ENCODE assay signal across 1 cellular context in genomic region chr11:124759268-124760204, GRCh38.
TF ChIP-seq lines count a peak whose summit lies in the region.

No MANE protein-coding gene starts in this region.

TF ChIP-seq in HepG2, 621 proteins besides CTCF, POLR2A, EP300 and RAD21 (continued from another document and continues in another):
- TF ChIP-seq ZNF280B (CRISPR knock-in tag; IDR thresholded peaks at IDR 0.05; ENCODE audit: borderline replicate concordance) (peak; percentile 67; the same call in 1 of the 2 replicates), ZNF30 (CRISPR knock-in tag; IDR thresholded peaks at IDR 0.05) (0 out of 2 replicates have a peak, but pooled peaks have one; percentile 31), ZNF18 (CRISPR knock-in tag; IDR thresholded peaks at IDR 0.05; ENCODE audit: insufficient replicate concordance) (no peak), PITX1 (CRISPR knock-in tag; IDR thresholded peaks at IDR 0.05) (0 out of 2 replicates have a peak, but pooled peaks have one; percentile 27), BCL6 (CRISPR knock-in tag; IDR thresholded peaks at IDR 0.05) (0 out of 2 replicates have a peak, but pooled peaks have one; percentile 16), HMG20B (CRISPR knock-in tag; conservative IDR thresholded peaks at IDR 0.05) (no peak), ZBTB49 (CRISPR knock-in tag; IDR thresholded peaks at IDR 0.05; ENCODE audit: borderline replicate concordance) (peak; percentile 58; the same call in 1 of the 2 replicates), ZBTB40 (IDR thresholded peaks at IDR 0.05) (no peak), ZBTB40 (CRISPR knock-in tag; IDR thresholded peaks at IDR 0.05) (peak; percentile 31; the same call in 1 of the 2 replicates), GPBP1L1 (CRISPR knock-in tag; IDR thresholded peaks at IDR 0.05) (no peak), GZF1 (CRISPR knock-in tag; IDR thresholded peaks at IDR 0.05) (0 out of 2 replicates have a peak, but pooled peaks have one; percentile 55), RARA (CRISPR knock-in tag; IDR thresholded peaks at IDR 0.05) (peak; percentile 30; the same call in 1 of the 2 replicates), GLI4 (CRISPR knock-in tag; IDR thresholded peaks at IDR 0.05; ENCODE audit: borderline replicate concordance) (no peak), ETV6 (CRISPR knock-in tag; conservative IDR thresholded peaks at IDR 0.05) (peak; percentile 54; the same call in 1 of the 2 replicates), ZNF773 (CRISPR knock-in tag; IDR thresholded peaks at IDR 0.05; ENCODE audit: borderline replicate concordance) (peak; percentile 56; the same call in 1 of the 2 replicates), ZNF343 (CRISPR knock-in tag; IDR thresholded peaks at IDR 0.05) (peak; percentile 15; the same call in 1 of the 2 replicates), SALL2 (CRISPR knock-in tag; IDR thresholded peaks at IDR 0.05) (no peak), ZNF337 (CRISPR knock-in tag; IDR thresholded peaks at IDR 0.05; ENCODE audit: borderline replicate concordance, low read depth) (no peak), ZNF749 (CRISPR knock-in tag; IDR thresholded peaks at IDR 0.05; ENCODE audit: borderline replicate concordance) (peak; percentile 76; the same call in 1 of the 2 replicates), ZNF605 (CRISPR knock-in tag; IDR thresholded peaks at IDR 0.05) (peak; percentile 59), KLF15 (CRISPR knock-in tag; IDR thresholded peaks at IDR 0.05; ENCODE audit: borderline replicate concordance) (0 out of 2 replicates have a peak, but pooled peaks have one; percentile 44), ZBTB44 (CRISPR knock-in tag; IDR thresholded peaks at IDR 0.05) (peak; percentile 58; the same call in 1 of the 2 replicates), AHR (CRISPR knock-in tag; IDR thresholded peaks at IDR 0.05) (peak; percentile 78; the same call in 1 of the 2 replicates), GABPB1 (CRISPR knock-in tag; IDR thresholded peaks at IDR 0.05) (peak; percentile 77), SMAD3 (CRISPR knock-in tag; IDR thresholded peaks at IDR 0.05) (0 out of 2 replicates have a peak, but pooled peaks have one; percentile 15), BORCS8-MEF2B (CRISPR knock-in tag; IDR thresholded peaks at IDR 0.05) (0 out of 2 replicates have a peak, but pooled peaks have one; percentile 22), AGO2 (optimal IDR thresholded peaks at IDR 0.05; ENCODE audit: low read depth, low read length) (peak; percentile 34), PHF8 (CRISPR knock-in tag; IDR thresholded peaks at IDR 0.05) (peak; percentile 40), HES4 (CRISPR knock-in tag; IDR thresholded peaks at IDR 0.05; ENCODE audit: borderline replicate concordance) (0 out of 2 replicates have a peak, but pooled peaks have one; percentile 22), ZNF597 (CRISPR knock-in tag; IDR thresholded peaks at IDR 0.05) (no peak), TFDP1 (CRISPR knock-in tag; IDR thresholded peaks at IDR 0.05; ENCODE audit: borderline replicate concordance) (peak; percentile 92), RBFOX2 (IDR thresholded peaks at IDR 0.05; ENCODE audit: low read depth, low read length) (0 out of 2 replicates have a peak, but pooled peaks have one; percentile 43)
